In genomic region chr1:9309080-9309479, GRCh38 we compare ENCODE assay signal across 1 cellular context.
TF ChIP-seq lines count a peak whose summit lies in the region.

No MANE protein-coding gene starts in this region.

TF ChIP-seq in HEK293, 187 proteins besides CTCF, POLR2A, EP300 and RAD21 (continued from another document):
- TF ChIP-seq ZIC2 (tag by site-specific recombination; IDR thresholded peaks at IDR 0.05): 0 out of 2 replicates have a peak, but pooled peaks have one; percentile 23
- TF ChIP-seq ZSCAN18 (tag by site-specific recombination; IDR thresholded peaks at IDR 0.05): no peak
- 0 out of 2 replicates have a peak, but pooled peaks have one; percentile 23 for TF ChIP-seq ZNF366 (tag by site-specific recombination; conservative IDR thresholded peaks at IDR 0.05)
- no peak for TF ChIP-seq ZNF169 (tag by site-specific recombination; IDR thresholded peaks at IDR 0.05)
- TF ChIP-seq ZSCAN4 (tag by site-specific recombination; IDR thresholded peaks at IDR 0.05): peak; percentile 75
- peak; percentile 45; the same call in 1 of the 2 replicates for TF ChIP-seq HIC1 (tag by site-specific recombination; IDR thresholded peaks at IDR 0.05)
- TF ChIP-seq ZNF223 (tag by site-specific recombination; IDR thresholded peaks at IDR 0.05): no peak
- no peak for TF ChIP-seq HOXD13 (CRISPR knock-in tag; IDR thresholded peaks at IDR 0.05; ENCODE audit: borderline replicate concordance)
- TF ChIP-seq ZBTB7A (tag by site-specific recombination; IDR thresholded peaks at IDR 0.05; ENCODE audit: low read depth): no peak
- peak; percentile 56; the same call in 1 of the 2 replicates for TF ChIP-seq ZNF596 (tag by site-specific recombination; IDR thresholded peaks at IDR 0.05)
- no peak for TF ChIP-seq ZNF138 (tag by site-specific recombination; IDR thresholded peaks at IDR 0.05; ENCODE audit: borderline replicate concordance)
